ENCODE assay signal across 1 cellular context in the genomic region with DNA sequence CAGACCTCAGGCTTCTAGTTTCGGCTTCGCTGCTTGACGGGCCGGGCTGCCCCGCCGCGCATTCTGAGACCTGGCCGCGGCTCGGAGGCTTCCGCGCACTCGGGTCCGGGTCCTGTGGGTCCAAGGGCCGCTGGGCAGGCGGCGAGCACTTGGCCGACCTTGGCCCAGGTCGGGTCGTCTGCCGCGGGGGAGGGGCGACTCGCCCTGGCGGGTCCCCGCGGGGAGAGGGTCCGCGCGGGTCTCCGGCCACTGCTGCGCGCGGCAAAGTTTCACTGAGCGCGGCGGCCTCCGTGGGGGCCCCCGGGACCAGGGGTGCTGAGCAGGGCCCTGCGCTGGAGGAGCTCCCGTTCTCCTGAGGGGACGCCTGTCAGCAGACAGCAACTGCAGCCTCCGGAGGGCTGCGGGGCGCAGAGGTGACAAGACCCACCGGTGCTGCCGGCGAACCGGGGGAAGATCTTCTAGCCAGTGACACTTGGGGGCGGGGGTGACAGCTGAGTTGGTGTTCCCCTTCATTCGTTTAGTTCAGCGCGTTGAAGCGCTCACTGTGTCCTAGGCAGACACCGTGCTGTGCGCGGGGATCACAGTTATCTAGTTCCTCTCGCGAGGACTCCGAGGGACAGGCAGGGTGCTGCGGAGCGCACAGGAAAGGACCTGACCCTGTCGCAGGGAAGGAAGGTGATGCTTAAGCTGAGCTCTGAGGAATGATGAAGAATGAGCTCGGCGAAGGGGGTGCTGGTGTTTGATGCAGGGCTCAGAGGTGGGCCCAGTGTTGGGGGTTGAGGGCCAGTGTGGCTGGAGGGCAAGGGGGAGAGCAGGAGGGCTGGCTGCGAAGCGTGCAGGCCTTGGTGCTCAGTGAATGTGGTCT.
TF ChIP-seq lines count a peak whose summit lies in the region.

No MANE protein-coding gene starts in this region.

TF ChIP-seq in K562, 482 proteins besides CTCF, POLR2A, EP300 and RAD21 (continued from another document):
- TF ChIP-seq, protein P1, sequence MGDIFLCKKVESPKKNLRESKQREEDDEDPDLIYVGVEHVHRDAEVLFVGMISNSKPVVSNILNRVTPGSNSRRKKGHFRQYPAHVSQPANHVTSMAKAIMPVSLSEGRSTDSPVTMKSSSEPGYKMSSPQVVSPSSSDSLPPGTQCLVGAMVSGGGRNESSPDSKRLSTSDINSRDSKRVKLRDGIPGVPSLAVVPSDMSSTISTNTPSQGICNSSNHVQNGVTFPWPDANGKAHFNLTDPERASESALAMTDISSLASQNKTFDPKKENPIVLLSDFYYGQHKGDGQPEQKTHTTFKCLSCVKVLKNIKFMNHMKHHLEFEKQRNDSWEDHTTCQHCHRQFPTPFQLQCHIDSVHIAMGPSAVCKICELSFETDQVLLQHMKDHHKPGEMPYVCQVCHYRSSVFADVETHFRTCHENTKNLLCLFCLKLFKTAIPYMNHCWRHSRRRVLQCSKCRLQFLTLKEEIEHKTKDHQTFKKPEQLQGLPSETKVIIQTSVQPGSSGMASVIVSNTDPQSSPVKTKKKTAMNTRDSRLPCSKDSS (IDR thresholded peaks at IDR 0.05; ENCODE audit: low read depth, partially characterized antibody) = no peak
- TF ChIP-seq, protein P2, sequence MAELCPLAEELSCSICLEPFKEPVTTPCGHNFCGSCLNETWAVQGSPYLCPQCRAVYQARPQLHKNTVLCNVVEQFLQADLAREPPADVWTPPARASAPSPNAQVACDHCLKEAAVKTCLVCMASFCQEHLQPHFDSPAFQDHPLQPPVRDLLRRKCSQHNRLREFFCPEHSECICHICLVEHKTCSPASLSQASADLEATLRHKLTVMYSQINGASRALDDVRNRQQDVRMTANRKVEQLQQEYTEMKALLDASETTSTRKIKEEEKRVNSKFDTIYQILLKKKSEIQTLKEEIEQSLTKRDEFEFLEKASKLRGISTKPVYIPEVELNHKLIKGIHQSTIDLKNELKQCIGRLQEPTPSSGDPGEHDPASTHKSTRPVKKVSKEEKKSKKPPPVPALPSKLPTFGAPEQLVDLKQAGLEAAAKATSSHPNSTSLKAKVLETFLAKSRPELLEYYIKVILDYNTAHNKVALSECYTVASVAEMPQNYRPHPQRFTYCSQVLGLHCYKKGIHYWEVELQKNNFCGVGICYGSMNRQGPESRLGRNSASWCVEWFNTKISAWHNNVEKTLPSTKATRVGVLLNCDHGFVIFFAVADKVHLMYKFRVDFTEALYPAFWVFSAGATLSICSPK (IDR thresholded peaks at IDR 0.05; ENCODE audit: borderline replicate concordance) = 0 out of 2 replicates have a peak, but pooled peaks have one; percentile 32
- TF ChIP-seq ZSCAN32 (CRISPR knock-in tag; IDR thresholded peaks at IDR 0.05) (no peak), POU5F1 (IDR thresholded peaks at IDR 0.05; ENCODE audit: borderline replicate concordance, low read depth, low read length, partially characterized antibody) (no peak), BRF1 (IDR thresholded peaks at IDR 0.05; ENCODE audit: borderline replicate concordance, extremely low read depth, insufficient read length) (no peak), NCOA1 (IDR thresholded peaks at IDR 0.05; ENCODE audit: low read depth) (no peak), ZNF121 (CRISPR knock-in tag; conservative IDR thresholded peaks at IDR 0.05) (no peak), SUPT5H (IDR thresholded peaks at IDR 0.05) (peak; percentile 71; the same call in 1 of the 2 replicates), ETS2 (tag; IDR thresholded peaks at IDR 0.05; ENCODE audit: borderline replicate concordance, poor library complexity, severe bottlenecking) (no peak), ETV6 (IDR thresholded peaks at IDR 0.05; ENCODE audit: borderline replicate concordance in 1 of 2, low read depth in 2 of 2, low read length in 1 of 2) (no peak), ETV6 (CRISPR knock-in tag; IDR thresholded peaks at IDR 0.05; ENCODE audit: borderline replicate concordance) (peak; percentile 76; the same call in 1 of the 2 replicates), TBP (optimal IDR thresholded peaks at IDR 0.05; ENCODE audit: low read depth, low read length) (peak; percentile 44), BHLHE40 (IDR thresholded peaks at IDR 0.05; ENCODE audit: low read length) (no peak), ZNF668 (CRISPR knock-in tag; IDR thresholded peaks at IDR 0.05) (no peak), HDAC2 (IDR thresholded peaks at IDR 0.05) (peak; percentile 60; the same call in 1 of the 2 replicates), ZC3H4 (CRISPR knock-in tag; IDR thresholded peaks at IDR 0.05; ENCODE audit: borderline replicate concordance) (peak; percentile 28; the same call in 1 of the 2 replicates), C11orf30 (IDR thresholded peaks at IDR 0.05; ENCODE audit: low read depth) (no peak), ZBTB7A (IDR thresholded peaks at IDR 0.05; ENCODE audit: borderline replicate concordance, control insufficient read depth, low read depth, low read length) (peak; percentile 58; the same call in 1 of the 2 replicates), CTBP1 (IDR thresholded peaks at IDR 0.05; ENCODE audit: borderline replicate concordance) (peak; percentile 59; the same call in 1 of the 2 replicates), ZNF766 (CRISPR knock-in tag; conservative IDR thresholded peaks at IDR 0.05) (no peak), TCF7 (IDR thresholded peaks at IDR 0.05; ENCODE audit: borderline replicate concordance) (no peak), FOSL1 (tag; conservative IDR thresholded peaks at IDR 0.05) (no peak), ZNF408 (CRISPR knock-in tag; IDR thresholded peaks at IDR 0.05; ENCODE audit: low read depth) (no peak), POLR2B (IDR thresholded peaks at IDR 0.05; ENCODE audit: low read depth, partially characterized antibody) (peak; percentile 76), NCOA6 (IDR thresholded peaks at IDR 0.05) (no peak), MYBL2 (IDR thresholded peaks at IDR 0.05; ENCODE audit: low read depth) (no peak), MYBL2 (CRISPR knock-in tag; IDR thresholded peaks at IDR 0.05; ENCODE audit: borderline replicate concordance) (no peak), DPF2 (IDR thresholded peaks at IDR 0.05) (0 out of 2 replicates have a peak, but pooled peaks have one; percentile 23), ZFX (CRISPR knock-in tag; IDR thresholded peaks at IDR 0.05) (peak; percentile 68; the same call in 1 of the 2 replicates), CHD1 (IDR thresholded peaks at IDR 0.05; ENCODE audit: low read length) (peak; percentile 32), ZNF12 (CRISPR knock-in tag; IDR thresholded peaks at IDR 0.05) (peak; percentile 69; the same call in 1 of the 2 replicates), MCM7 (IDR thresholded peaks at IDR 0.05) (no peak), GATAD2B (IDR thresholded peaks at IDR 0.05; ENCODE audit: borderline replicate concordance) (peak; percentile 67; the same call in 1 of the 2 replicates), RBFOX2 (IDR thresholded peaks at IDR 0.05; ENCODE audit: low read depth, low read length) (peak; percentile 91)
- TF ChIP-seq, protein P3, sequence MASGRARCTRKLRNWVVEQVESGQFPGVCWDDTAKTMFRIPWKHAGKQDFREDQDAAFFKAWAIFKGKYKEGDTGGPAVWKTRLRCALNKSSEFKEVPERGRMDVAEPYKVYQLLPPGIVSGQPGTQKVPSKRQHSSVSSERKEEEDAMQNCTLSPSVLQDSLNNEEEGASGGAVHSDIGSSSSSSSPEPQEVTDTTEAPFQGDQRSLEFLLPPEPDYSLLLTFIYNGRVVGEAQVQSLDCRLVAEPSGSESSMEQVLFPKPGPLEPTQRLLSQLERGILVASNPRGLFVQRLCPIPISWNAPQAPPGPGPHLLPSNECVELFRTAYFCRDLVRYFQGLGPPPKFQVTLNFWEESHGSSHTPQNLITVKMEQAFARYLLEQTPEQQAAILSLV (tag; IDR thresholded peaks at IDR 0.05) = no peak
- TF ChIP-seq, protein P4, sequence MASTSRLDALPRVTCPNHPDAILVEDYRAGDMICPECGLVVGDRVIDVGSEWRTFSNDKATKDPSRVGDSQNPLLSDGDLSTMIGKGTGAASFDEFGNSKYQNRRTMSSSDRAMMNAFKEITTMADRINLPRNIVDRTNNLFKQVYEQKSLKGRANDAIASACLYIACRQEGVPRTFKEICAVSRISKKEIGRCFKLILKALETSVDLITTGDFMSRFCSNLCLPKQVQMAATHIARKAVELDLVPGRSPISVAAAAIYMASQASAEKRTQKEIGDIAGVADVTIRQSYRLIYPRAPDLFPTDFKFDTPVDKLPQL (IDR thresholded peaks at IDR 0.05; ENCODE audit: extremely low read depth, insufficient read length) = no peak
- TF ChIP-seq, protein P5, sequence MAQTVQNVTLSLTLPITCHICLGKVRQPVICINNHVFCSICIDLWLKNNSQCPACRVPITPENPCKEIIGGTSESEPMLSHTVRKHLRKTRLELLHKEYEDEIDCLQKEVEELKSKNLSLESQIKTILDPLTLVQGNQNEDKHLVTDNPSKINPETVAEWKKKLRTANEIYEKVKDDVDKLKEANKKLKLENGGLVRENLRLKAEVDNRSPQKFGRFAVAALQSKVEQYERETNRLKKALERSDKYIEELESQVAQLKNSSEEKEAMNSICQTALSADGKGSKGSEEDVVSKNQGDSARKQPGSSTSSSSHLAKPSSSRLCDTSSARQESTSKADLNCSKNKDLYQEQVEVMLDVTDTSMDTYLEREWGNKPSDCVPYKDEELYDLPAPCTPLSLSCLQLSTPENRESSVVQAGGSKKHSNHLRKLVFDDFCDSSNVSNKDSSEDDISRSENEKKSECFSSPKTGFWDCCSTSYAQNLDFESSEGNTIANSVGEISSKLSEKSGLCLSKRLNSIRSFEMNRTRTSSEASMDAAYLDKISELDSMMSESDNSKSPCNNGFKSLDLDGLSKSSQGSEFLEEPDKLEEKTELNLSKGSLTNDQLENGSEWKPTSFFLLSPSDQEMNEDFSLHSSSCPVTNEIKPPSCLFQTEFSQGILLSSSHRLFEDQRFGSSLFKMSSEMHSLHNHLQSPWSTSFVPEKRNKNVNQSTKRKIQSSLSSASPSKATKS (CRISPR knock-in tag; IDR thresholded peaks at IDR 0.05) = no peak
- TF ChIP-seq, protein P6, sequence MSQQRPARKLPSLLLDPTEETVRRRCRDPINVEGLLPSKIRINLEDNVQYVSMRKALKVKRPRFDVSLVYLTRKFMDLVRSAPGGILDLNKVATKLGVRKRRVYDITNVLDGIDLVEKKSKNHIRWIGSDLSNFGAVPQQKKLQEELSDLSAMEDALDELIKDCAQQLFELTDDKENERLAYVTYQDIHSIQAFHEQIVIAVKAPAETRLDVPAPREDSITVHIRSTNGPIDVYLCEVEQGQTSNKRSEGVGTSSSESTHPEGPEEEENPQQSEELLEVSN (IDR thresholded peaks at IDR 0.05; ENCODE audit: borderline replicate concordance in 1 of 2, extremely low read depth in 1 of 2, insufficient read depth in 1 of 2, insufficient read length in 1 of 2, low read depth in 1 of 2, low read length in 1 of 2, poor library complexity in 1 of 2, severe bottlenecking in 1 of 2) = peak; percentile 59 to 77
- TF ChIP-seq, protein P7, sequence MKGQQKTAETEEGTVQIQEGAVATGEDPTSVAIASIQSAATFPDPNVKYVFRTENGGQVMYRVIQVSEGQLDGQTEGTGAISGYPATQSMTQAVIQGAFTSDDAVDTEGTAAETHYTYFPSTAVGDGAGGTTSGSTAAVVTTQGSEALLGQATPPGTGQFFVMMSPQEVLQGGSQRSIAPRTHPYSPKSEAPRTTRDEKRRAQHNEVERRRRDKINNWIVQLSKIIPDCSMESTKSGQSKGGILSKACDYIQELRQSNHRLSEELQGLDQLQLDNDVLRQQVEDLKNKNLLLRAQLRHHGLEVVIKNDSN (CRISPR knock-in tag; IDR thresholded peaks at IDR 0.05) = no peak
- TF ChIP-seq, protein P8, sequence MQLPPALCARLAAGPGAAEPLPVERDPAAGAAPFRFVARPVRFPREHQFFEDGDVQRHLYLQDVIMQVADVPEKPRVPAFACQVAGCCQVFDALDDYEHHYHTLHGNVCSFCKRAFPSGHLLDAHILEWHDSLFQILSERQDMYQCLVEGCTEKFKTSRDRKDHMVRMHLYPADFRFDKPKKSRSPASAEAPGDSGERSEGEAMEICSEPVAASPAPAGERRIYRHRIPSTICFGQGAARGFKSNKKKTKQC (CRISPR knock-in tag; IDR thresholded peaks at IDR 0.05) = peak; percentile 13; the same call in 1 of the 2 replicates
- TF ChIP-seq, protein P9, sequence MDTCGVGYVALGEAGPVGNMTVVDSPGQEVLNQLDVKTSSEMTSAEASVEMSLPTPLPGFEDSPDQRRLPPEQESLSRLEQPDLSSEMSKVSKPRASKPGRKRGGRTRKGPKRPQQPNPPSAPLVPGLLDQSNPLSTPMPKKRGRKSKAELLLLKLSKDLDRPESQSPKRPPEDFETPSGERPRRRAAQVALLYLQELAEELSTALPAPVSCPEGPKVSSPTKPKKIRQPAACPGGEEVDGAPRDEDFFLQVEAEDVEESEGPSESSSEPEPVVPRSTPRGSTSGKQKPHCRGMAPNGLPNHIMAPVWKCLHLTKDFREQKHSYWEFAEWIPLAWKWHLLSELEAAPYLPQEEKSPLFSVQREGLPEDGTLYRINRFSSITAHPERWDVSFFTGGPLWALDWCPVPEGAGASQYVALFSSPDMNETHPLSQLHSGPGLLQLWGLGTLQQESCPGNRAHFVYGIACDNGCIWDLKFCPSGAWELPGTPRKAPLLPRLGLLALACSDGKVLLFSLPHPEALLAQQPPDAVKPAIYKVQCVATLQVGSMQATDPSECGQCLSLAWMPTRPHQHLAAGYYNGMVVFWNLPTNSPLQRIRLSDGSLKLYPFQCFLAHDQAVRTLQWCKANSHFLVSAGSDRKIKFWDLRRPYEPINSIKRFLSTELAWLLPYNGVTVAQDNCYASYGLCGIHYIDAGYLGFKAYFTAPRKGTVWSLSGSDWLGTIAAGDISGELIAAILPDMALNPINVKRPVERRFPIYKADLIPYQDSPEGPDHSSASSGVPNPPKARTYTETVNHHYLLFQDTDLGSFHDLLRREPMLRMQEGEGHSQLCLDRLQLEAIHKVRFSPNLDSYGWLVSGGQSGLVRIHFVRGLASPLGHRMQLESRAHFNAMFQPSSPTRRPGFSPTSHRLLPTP (IDR thresholded peaks at IDR 0.05; ENCODE audit: borderline replicate concordance, extremely low read depth, insufficient read length) = no peak
